ENCODE assay signal across 12 cellular contexts in the genomic region with DNA sequence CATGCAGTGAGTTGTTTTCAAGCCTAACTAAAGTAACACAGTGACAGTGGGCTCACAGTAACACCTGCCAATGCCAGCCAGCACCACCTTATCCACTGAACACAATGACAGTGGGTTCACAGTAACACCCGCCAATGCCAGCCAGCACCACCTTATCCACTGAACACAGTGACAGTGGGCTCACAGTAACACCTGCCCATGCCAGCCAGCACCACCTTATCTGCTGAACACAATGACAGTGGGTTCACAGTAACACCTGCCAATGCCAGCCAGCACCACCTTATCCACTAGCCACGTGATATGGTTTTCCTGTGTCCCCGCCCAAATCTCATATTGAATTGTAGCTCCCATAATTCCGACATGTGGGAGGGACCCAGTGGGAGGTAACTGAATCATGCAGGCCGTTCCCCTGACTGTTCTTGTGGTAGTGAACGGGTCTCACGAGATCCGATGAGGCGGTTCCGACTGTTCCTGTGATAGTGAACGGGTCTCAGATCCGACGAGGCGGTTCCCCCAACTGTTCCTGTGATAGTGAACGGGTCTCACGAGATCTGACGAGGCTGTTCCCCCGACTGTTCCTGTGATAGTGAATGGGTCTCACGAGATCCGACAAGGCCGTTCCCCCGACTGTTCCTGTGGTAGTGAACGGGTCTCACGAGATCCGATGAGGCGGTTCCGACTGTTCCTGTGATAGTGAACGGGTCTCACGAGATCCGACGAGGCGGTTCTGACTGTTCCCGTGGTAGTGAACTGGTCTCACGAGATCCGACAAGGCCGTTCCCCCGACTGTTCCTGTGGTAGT. TPM values are rescaled to one million over a fixed set of nuclear protein-coding genes. Genes with fewer than 3 reads are reported as not detected.
DNase-seq lines count a peak whose midpoint lies in the region; ATAC-seq, FAIRE-seq and TF ChIP-seq lines count a peak whose summit lies in the region.
"Not testable (repeated sequence)": the region's sequence is repeated elsewhere in the genome, so short reads cannot be mapped to it uniquely, and the experiment has no call there.
"Had no signal": no experiment of that assay in that cellular context is flagged by ENCODE, and none has a peak within 500 bp of the region (broad histone marks: within the 10 kb centered on the region; RNA-seq: fewer than 3 reads in every experiment).

No MANE protein-coding gene starts in this region.

- peak overlapping the region; percentile 90 for H3K4me2 ChIP-seq in BLaER1

- FAIRE-seq in bronchial epithelial cell (lab: Jason Lieb, UNC): peak; percentile 13

- TF ChIP-seq POLR2A in transverse colon (IDR thresholded peaks at IDR 0.05): not testable (repeated sequence)

- in situ Hi-C loops in transverse colon (cut with MboI; ENCODE audit: low pct_ligation_motif_present in 1 of 4, low pct_unique_long_range_greater_than_20kb in 1 of 4, low sequenced_read_pairs in 3 of 4): not testable (repeated sequence)

- TF ChIP-seq EP300 in transverse colon (IDR thresholded peaks at IDR 0.05; ENCODE audit: low read depth): not testable (repeated sequence)

- H3K27ac ChIP-seq in BLaER1, transverse colon: not testable (repeated sequence)
- H3K27ac ChIP-seq in right atrium auricular region: peak overlapping the region; percentile 89 to 96

- not testable (repeated sequence) for H4K20me1 ChIP-seq in BLaER1

- not testable (repeated sequence) for H3K27me3 ChIP-seq in BLaER1; bronchial epithelial cell (ENCODE audit: control insufficient read depth, insufficient read depth, low read length); right atrium auricular region; transverse colon

- H3K4me1 ChIP-seq in BLaER1: peaks cover 73% of the 10 kb centered on the region
- H3K4me1 ChIP-seq in right atrium auricular region: peaks cover 0 to 63% of the 10 kb centered on the region in 2 donors
- not testable (repeated sequence) for H3K4me1 ChIP-seq in transverse colon

- H3K4me3 ChIP-seq in BLaER1; bronchial epithelial cell (ENCODE audit: low read depth, low read length); right atrium auricular region; transverse colon: not testable (repeated sequence)

- peak; percentile 15 for DNase-seq in activated CD8-positive, alpha-beta memory T cell treated with anti-CD3 and anti-CD28 coated beads, Interleukin-2, amount 50 U/mL, for 48 hours
- not testable (repeated sequence) for DNase-seq in bronchial epithelial cell (ENCODE audit: low read depth)
- DNase-seq in Right ventricle myocardium superior: peak; percentile 37
- DNase-seq in right atrium auricular region (ENCODE audit: low spot score): peak; percentile 56
- DNase-seq in sciatic nerve (ENCODE audit: low spot score): peak; percentile 19
- peak; percentile 3 for DNase-seq in transverse colon

- intact Hi-C loops in Right ventricle myocardium superior (cut with DNase I); sciatic nerve (cut with DNase I); transverse colon (cut with DNase I; ENCODE audit: low total_unique reads): not testable (repeated sequence)

- not testable (repeated sequence) for H3K9me3 ChIP-seq in BLaER1, right atrium auricular region, transverse colon

- not testable (repeated sequence) for TF ChIP-seq CTCF in bronchial epithelial cell (IDR thresholded peaks at IDR 0.05; ENCODE audit: insufficient read depth, low read length, severe bottlenecking); right atrium auricular region (IDR thresholded peaks at IDR 0.05); transverse colon (IDR thresholded peaks at IDR 0.05)

- not testable (repeated sequence) for ATAC-seq in Right ventricle myocardium superior (ENCODE audit: poor library complexity); sciatic nerve

- WGBS in transverse colon (ENCODE audit: low coverage in 1 of 2), 2 donors: 96% methylated on average over 18 to 37 of the region's 37 CpGs

- H3K9ac ChIP-seq in BLaER1: not testable (repeated sequence)

- not testable (repeated sequence) for H3K36me3 ChIP-seq in BLaER1; bronchial epithelial cell (ENCODE audit: control insufficient read depth, insufficient read depth, low read length); right atrium auricular region; transverse colon

RNA-seq across cellular contexts. Expression of gene VIPR2, which starts 44.2 kb away (rescaled TPM):
- total RNA-seq in bronchial epithelial cell: not detected in 2 replicates
- total RNA-seq in Right ventricle myocardium superior: 15.2 TPM
- 10 to 100 TPM in 1 of 2 donors, 1 to 10 TPM in 1; 3.8 to 13.4 TPM for total RNA-seq in right atrium auricular region
- total RNA-seq in sciatic nerve: 2.0 TPM
- total RNA-seq in transverse colon: 1 to 10 TPM; 1.8 to 3.7 (median 2.7) TPM
- total RNA-seq: B cell, Calu3, LHCN-M2, MCF 10A, OCI-LY7 had no signal
